ENCODE assay signal across 6 cellular contexts in the genomic region with DNA sequence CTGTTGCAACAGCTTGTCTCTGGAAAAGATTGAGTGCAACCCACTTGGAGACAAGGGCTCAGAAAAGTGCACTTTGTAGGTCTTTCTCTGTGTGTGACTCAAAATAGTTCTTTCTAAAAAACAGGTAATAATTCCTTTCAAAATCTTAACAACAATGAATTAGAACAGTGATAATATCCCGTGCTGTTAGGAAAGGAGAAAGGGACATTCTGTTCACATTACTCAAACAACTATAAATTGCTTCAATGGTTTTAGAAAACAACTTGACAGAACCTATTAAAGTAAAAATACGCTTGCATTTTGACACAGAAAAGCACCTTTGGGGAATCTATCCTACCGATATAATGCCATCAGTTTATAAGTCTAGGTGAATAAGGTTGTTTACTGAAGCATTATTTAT.
"Had no signal": no experiment of that assay in that cellular context is flagged by ENCODE, and none has a peak within 500 bp of the region (broad histone marks: within the 10 kb centered on the region; RNA-seq: fewer than 3 reads in every experiment).

No MANE protein-coding gene starts in this region.

- H3K4me1 Mint-ChIP-seq: IgD-negative memory B cell had no signal

- H3K27ac Mint-ChIP-seq: IgD-negative memory B cell had no signal

- FAIRE-seq: HepG2, K562 had no signal

- H3K4me3 Mint-ChIP-seq: IgD-negative memory B cell had no signal

- H3K27ac ChIP-seq: HL-60 had no signal

- DNase-seq: IMR-90, KBM-7 had no signal

- H3K36me3 Mint-ChIP-seq: IgD-negative memory B cell had no signal

- H3K27me3 Mint-ChIP-seq: IgD-negative memory B cell had no signal

- ATAC-seq: HepG2, K562 had no signal

- H3K4me3 ChIP-seq: K562 had no signal
